8 cellular contexts compared by ENCODE assay signal in the genomic region with DNA sequence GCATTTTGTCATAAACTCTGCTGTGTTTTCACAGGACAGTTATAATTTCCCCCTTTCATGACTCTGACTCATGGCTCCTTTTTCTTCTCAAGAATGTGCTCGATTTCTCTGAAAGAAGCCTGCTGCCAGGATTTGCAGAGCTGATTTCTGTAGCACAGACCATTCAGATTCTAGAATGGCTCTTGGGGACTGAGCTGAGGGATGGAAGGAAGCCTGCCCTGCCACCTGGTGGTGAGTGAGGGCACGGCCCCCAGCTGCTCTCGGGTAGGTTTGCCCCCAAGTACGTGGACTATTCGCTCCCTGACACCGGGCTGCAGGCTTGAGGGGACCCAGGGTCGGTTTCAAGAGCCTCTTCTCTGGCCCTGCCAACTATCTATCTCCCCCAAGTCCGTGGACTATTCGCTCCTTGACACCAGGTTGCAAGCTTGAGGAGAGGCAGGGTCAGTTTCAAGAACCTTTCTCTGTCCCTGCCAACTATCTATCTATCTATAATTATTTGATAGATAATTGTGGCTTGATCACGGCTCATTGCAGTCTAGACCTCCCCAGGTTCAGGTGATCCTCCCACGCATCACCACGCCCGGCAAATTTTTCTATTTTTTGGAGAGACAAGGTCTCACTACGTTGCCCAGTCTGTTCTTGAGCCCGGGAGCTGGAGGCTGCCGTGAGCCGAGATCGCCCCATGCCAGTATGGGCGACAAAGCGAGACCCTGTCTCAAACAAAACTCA. TPM values are rescaled to one million over a fixed set of nuclear protein-coding genes. Genes with fewer than 3 reads are reported as not detected.
DNase-seq lines count a peak whose midpoint lies in the region; ATAC-seq and TF ChIP-seq lines count a peak whose summit lies in the region.

No MANE protein-coding gene starts in this region.

- H3K27ac Mint-ChIP-seq in activated naive CD4-positive, alpha-beta T cell treated with anti-CD3 and anti-CD28 coated beads, Interleukin-2, amount 10 ng/mL, durations not matched to agents 7 days and 5 days = no peak overlapping the region
- no peak overlapping the region for H3K27ac Mint-ChIP-seq in glutamatergic neuron (ENCODE audit: unreplicated experiment)

- ATAC-seq in HG02571 (IDR thresholded peaks at IDR 0.05; ENCODE audit: unreplicated experiment) = peak; percentile 57
- peak; percentile 86 for ATAC-seq in upper lobe of right lung

- no peaks in the 10 kb centered on the region for H3K36me3 Mint-ChIP-seq in activated naive CD4-positive, alpha-beta T cell treated with anti-CD3 and anti-CD28 coated beads, Interleukin-2, amount 10 ng/mL, durations not matched to agents 7 days and 5 days
- H3K36me3 Mint-ChIP-seq in glutamatergic neuron (ENCODE audit: unreplicated experiment) = no peaks in the 10 kb centered on the region

- no peaks in the 10 kb centered on the region for H3K9me3 Mint-ChIP-seq in activated naive CD4-positive, alpha-beta T cell treated with anti-CD3 and anti-CD28 coated beads, Interleukin-2, amount 10 ng/mL, durations not matched to agents 7 days and 5 days
- peaks cover 1% of the 10 kb centered on the region for H3K9me3 Mint-ChIP-seq in glutamatergic neuron (ENCODE audit: unreplicated experiment)

- CTCF ChIA-PET in activated naive CD4-positive, alpha-beta T cell treated with anti-CD3 and anti-CD28 coated beads, Interleukin-2, amount 10 ng/mL, durations not matched to agents 7 days and 5 days (lab: Charles Lee) = interaction anchor here (0.6 to 4.5 kb wide), 23 partner anchors 8 to 319 kb away, joined by 3 to 28 read pairs (median 6); partner anchors contain the start of genes CCT7, NOTO and PRADC1

- H3K36me3 ChIP-seq in upper lobe of right lung = no peaks in the 10 kb centered on the region

- intact Hi-C loops in posterior vena cava (cut with DNase I) (no loop called here), upper lobe of right lung (cut with DNase I) (no loop called here)

- H3K4me3 ChIP-seq in GM12864 (ENCODE audit: low read depth, low read length) (no peak overlapping the region), upper lobe of right lung (no peak overlapping the region)

- H3K27ac ChIP-seq in upper lobe of right lung = no peak overlapping the region

- H3K4me1 ChIP-seq in upper lobe of right lung = peaks cover 19% of the 10 kb centered on the region

- peaks cover 20% of the 10 kb centered on the region for H3K27me3 Mint-ChIP-seq in activated naive CD4-positive, alpha-beta T cell treated with anti-CD3 and anti-CD28 coated beads, Interleukin-2, amount 10 ng/mL, durations not matched to agents 7 days and 5 days
- H3K27me3 Mint-ChIP-seq in glutamatergic neuron (ENCODE audit: unreplicated experiment) = peaks cover 6% of the 10 kb centered on the region

- DNase-seq in GM12864 (ENCODE audit: low read depth) (no peak), NAMALWA (ENCODE audit: low spot score) (peak; percentile 90), SK-N-DZ (ENCODE audit: low spot score) (peak; percentile 76), glutamatergic neuron (peak; percentile 83), posterior vena cava (ENCODE audit: low spot score) (peak; percentile 93), upper lobe of right lung (peak; percentile 82)
- DNase-seq in activated naive CD4-positive, alpha-beta T cell treated with anti-CD3 and anti-CD28 coated beads, Interleukin-2, amount 10 ng/mL, durations not matched to agents 7 days and 5 days = peak; percentile 79

- H3K4me3 Mint-ChIP-seq in activated naive CD4-positive, alpha-beta T cell treated with anti-CD3 and anti-CD28 coated beads, Interleukin-2, amount 10 ng/mL, durations not matched to agents 7 days and 5 days = no peak overlapping the region
- peak overlapping the region; percentile 8 for H3K4me3 Mint-ChIP-seq in glutamatergic neuron (ENCODE audit: unreplicated experiment)

- no peaks in the 10 kb centered on the region for H3K27me3 ChIP-seq in upper lobe of right lung

- peaks cover 32% of the 10 kb centered on the region for H3K4me1 Mint-ChIP-seq in activated naive CD4-positive, alpha-beta T cell treated with anti-CD3 and anti-CD28 coated beads, Interleukin-2, amount 10 ng/mL, durations not matched to agents 7 days and 5 days
- peaks cover 10% of the 10 kb centered on the region for H3K4me1 Mint-ChIP-seq in glutamatergic neuron (ENCODE audit: low read depth, unreplicated experiment)

- H3K9me3 ChIP-seq in upper lobe of right lung = no peaks in the 10 kb centered on the region

- TF ChIP-seq CTCF in GM12864 (IDR thresholded peaks at IDR 0.05; ENCODE audit: low read depth, low read length, missing control alignments) (peak; percentile 99), glutamatergic neuron (IDR thresholded peaks at IDR 0.05; ENCODE audit: partially characterized antibody, unreplicated experiment) (peak; percentile 90), upper lobe of right lung (IDR thresholded peaks at IDR 0.05) (peak; percentile 98)

RNA-seq across cellular contexts. Expression of gene SMYD5, which starts 1.4 kb away (rescaled TPM):
- polyA plus RNA-seq in SK-N-DZ (2014; cell fraction: cytosol; rRNA removed) = 34.7 and 39.5 TPM in 2 replicates
- 48.3 and 75.5 TPM in 2 replicates for polyA plus RNA-seq in SK-N-DZ (2014; cell fraction: nucleus; rRNA removed)
- total RNA-seq in glutamatergic neuron (ENCODE audit: unreplicated experiment) (17.0 TPM), posterior vena cava (10 to 100 TPM; 17.1 to 20.8 TPM), upper lobe of right lung (16.8 TPM)

RNA-seq across cellular contexts. Expression of gene NOTO, which starts 10.2 kb away (rescaled TPM):
- polyA plus RNA-seq in SK-N-DZ (2014; cell fraction: cytosol; rRNA removed) = not detected in 2 replicates
- polyA plus RNA-seq in SK-N-DZ (2014; cell fraction: nucleus; rRNA removed) = not detected in 2 replicates
- not detected for total RNA-seq in glutamatergic neuron (ENCODE audit: unreplicated experiment)
- total RNA-seq in posterior vena cava = not detected
- total RNA-seq in upper lobe of right lung = not detected

RNA-seq across cellular contexts. Expression of gene PRADC1, which starts 20.4 kb away (rescaled TPM):
- polyA plus RNA-seq in SK-N-DZ (2014; cell fraction: cytosol; rRNA removed) = 40.5 and 45.2 TPM in 2 replicates
- 33.6 and 43.1 TPM in 2 replicates for polyA plus RNA-seq in SK-N-DZ (2014; cell fraction: nucleus; rRNA removed)
- 26.8 TPM for total RNA-seq in glutamatergic neuron (ENCODE audit: unreplicated experiment)
- 10 to 100 TPM; 16.8 to 23.5 TPM for total RNA-seq in posterior vena cava
- 15.5 TPM for total RNA-seq in upper lobe of right lung

RNA-seq across cellular contexts. Expression of gene CCT7, which starts 21.5 kb away (rescaled TPM):
- 728 and 916 TPM in 2 replicates for polyA plus RNA-seq in SK-N-DZ (2014; cell fraction: cytosol; rRNA removed)
- polyA plus RNA-seq in SK-N-DZ (2014; cell fraction: nucleus; rRNA removed) = 240 and 336 TPM in 2 replicates
- total RNA-seq in glutamatergic neuron (ENCODE audit: unreplicated experiment) = 269 TPM
- total RNA-seq in posterior vena cava = 100 to 1,000 TPM; 190 to 234 TPM
- total RNA-seq in upper lobe of right lung = 152 TPM
